8 cellular contexts compared by ENCODE assay signal in the genomic region with DNA sequence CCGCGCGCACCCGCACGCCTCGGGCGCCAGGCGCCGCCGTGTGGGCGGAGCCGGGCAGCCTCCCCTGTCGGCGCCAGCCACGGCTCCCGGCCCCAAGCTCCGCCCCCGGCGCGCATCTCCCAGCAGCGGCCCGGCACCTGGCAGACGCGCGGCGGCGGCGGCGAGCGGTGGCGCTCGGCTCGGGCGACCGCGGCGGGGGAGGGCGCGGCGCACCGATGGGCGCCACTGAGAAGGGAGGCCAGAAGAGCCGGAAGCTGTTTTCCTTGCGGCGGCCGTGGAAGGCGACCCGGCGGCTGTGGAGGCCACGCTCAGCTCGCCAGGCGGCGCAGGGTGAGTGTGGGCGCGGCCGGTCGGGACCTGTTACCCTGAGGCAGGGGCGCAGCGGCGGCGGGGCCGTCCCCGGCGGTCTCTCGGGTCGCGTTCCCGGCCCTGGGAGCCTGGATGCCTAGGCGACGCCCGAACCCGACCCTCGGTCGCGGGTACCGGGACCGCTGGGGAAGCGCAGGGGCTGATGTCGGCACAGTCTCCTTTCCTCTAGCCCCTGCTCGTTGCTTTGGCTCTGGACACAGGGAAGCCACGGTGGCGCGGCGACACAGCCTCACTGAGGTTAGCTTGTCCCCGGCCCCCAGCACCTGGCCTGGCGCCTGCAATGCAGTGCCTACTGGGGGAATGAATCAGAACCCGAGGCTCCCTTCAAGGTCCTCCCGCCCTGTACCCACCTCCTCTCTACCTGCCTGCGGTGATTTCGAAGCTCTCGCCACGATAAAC.
DNase-seq lines count a peak whose midpoint lies in the region; ATAC-seq lines count a peak whose summit lies in the region.

No MANE protein-coding gene starts in this region.

- no peaks in the 10 kb centered on the region for H3K27me3 ChIP-seq in layer of hippocampus (ENCODE audit: control insufficient read depth, insufficient read depth, low read length)

- peak; percentile 87 for DNase-seq in AG08395 (ENCODE audit: low spot score)
- peak; percentile 76 for DNase-seq in NCI-H2171 treated with DMSO at 0.1 percent for 48 hours (lab: John Stamatoyannopoulos, UW)
- DNase-seq in activated CD4-positive, CD25-positive, alpha-beta regulatory T cell treated with anti-CD3 and anti-CD28 coated beads, Interleukin-2, amount 50 U/mL, for 16 hours (ENCODE audit: low read depth, low spot score): peak; percentile 34
- peak; percentile 81 for DNase-seq in central memory CD4-positive, alpha-beta T cell
- DNase-seq in stimulated activated CD4-positive, alpha-beta T cell treated with anti-CD3 and anti-CD28 coated beads, Interleukin-1b, Interleukin-23, amount 100 ng/mL, for 4 hours (ENCODE audit: low read depth in 2 of 2): peak; percentile 75 to 83

- H3K27ac ChIP-seq in layer of hippocampus (ENCODE audit: low read depth, low read length): peak overlapping the region; percentile 99

- ATAC-seq in GM18867 (IDR thresholded peaks at IDR 0.05; ENCODE audit: unreplicated experiment) (peak; percentile 97), HG03066 (IDR thresholded peaks at IDR 0.05; ENCODE audit: low read depth, unreplicated experiment) (peak; percentile 94)

Comparison
In these comparisons a context has a peak if more than half of its experiments do, and no peak if none do; other contexts are left out.
1. Peak in every context shown above with its lines: DNase-seq, ATAC-seq and H3K27ac ChIP-seq.
2. DNase-seq: peak in every context shown above with its lines; median percentile 87 in AG08395; 81 in central memory CD4-positive, alpha-beta T cell; 79 in stimulated activated CD4-positive, alpha-beta T cell treated with anti-CD3 and anti-CD28 coated beads, Interleukin-1b, Interleukin-23, amount 100 ng/mL, for 4 hours; 76 in NCI-H2171 treated with DMSO at 0.1 percent for 48 hours; 34 in activated CD4-positive, CD25-positive, alpha-beta regulatory T cell treated with anti-CD3 and anti-CD28 coated beads, Interleukin-2, amount 50 U/mL, for 16 hours.